In the genomic region with DNA sequence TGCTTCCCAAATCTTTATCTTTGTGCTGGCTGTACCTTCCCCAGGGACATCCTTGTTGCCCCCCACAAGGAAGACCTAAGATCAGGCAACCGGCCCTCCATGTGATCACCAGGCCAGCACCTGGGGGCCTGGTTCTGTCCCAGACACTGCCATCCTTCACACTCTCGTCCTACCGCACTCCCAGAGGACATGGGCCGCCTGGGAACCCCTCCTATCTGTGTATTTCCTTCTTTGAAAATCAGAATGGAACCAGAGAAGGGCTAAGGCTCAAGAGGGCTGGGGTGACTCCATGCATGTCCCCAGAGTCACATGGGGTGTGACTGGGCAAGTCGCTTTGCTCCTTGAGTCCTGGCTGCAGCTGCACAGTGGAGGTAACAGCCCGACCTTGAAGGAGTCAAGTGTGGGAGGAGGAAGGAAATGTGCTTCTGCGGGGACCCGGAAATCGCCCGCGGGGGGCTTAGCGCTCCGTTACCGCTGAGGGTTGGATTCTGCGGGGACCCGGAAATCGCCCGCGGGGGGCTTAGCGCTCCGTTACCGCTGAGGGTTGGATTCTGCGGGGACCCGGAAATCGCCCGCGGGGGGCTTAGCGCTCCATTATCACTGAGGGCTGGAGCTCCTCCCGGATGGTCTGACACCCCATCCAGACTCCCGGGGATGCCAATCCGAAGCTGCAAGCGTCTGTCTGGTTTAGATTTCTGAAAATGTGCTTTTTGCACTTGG, we compare ENCODE assay signal across 17 cellular contexts.
"Had no signal": no experiment of that assay in that cellular context is flagged by ENCODE, and none has a peak within 500 bp of the region (broad histone marks: within the 10 kb centered on the region; RNA-seq: fewer than 3 reads in every experiment).

No MANE protein-coding gene starts in this region.

- H3K27ac Mint-ChIP-seq: activated CD4-positive, alpha-beta T cell treated with anti-CD3 and anti-CD28 coated beads for 36 hours; activated naive CD4-positive, alpha-beta T cell treated with anti-CD3 and anti-CD28 coated beads, Interleukin-2, amount 10 ng/mL, durations not matched to agents 7 days and 5 days; activated T-cell treated with anti-CD3 and anti-CD28 coated beads, Interleukin-2, amount 50 U/mL, for 24 hours had no signal

- DNase-seq: activated CD4-positive, alpha-beta T cell treated with anti-CD3 and anti-CD28 coated beads for 36 hours; activated CD4-positive, alpha-beta T cell treated with anti-CD3 and anti-CD28 coated beads, Interleukin-2, amount 50 U/mL, for 48 hours; activated effector memory CD4-positive, alpha-beta T cell treated with Interleukin-2 at 50 U/mL for 16 hours; activated naive CD4-positive, alpha-beta T cell treated with anti-CD3 and anti-CD28 coated beads, Interleukin-2, amount 10 ng/mL, durations not matched to agents 7 days and 5 days; activated T-cell treated with anti-CD3 and anti-CD28 coated beads, Interleukin-2, amount 50 U/mL, for 24 hours; amniotic stem cell; foreskin fibroblast; psoas muscle; right cardiac atrium; stimulated activated CD4-positive, alpha-beta T cell treated with anti-CD3 and anti-CD28 coated beads, Interleukin-4, amount 100 ng/mL, for 1 hour had no signal

- ATAC-seq: activated CD4-positive, alpha-beta T cell treated with anti-CD3 and anti-CD28 coated beads for 36 hours; psoas muscle had no signal

- H3K36me3 Mint-ChIP-seq: activated naive CD4-positive, alpha-beta T cell treated with anti-CD3 and anti-CD28 coated beads, Interleukin-2, amount 10 ng/mL, durations not matched to agents 7 days and 5 days had no signal

- H3K4me3 ChIP-seq: cardiac muscle cell, dorsolateral prefrontal cortex, hepatocyte, psoas muscle, smooth muscle cell, thoracic aorta, upper lobe of left lung had no signal

- H3K9me3 Mint-ChIP-seq: activated naive CD4-positive, alpha-beta T cell treated with anti-CD3 and anti-CD28 coated beads, Interleukin-2, amount 10 ng/mL, durations not matched to agents 7 days and 5 days had no signal

- H3K4me1 ChIP-seq: psoas muscle had no signal

- H3K9me3 ChIP-seq: psoas muscle, thoracic aorta had no signal

- H3K27me3 ChIP-seq: cardiac muscle cell, hepatocyte had no signal

- H3K4me3 Mint-ChIP-seq: activated CD4-positive, alpha-beta T cell treated with anti-CD3 and anti-CD28 coated beads for 36 hours; activated naive CD4-positive, alpha-beta T cell treated with anti-CD3 and anti-CD28 coated beads, Interleukin-2, amount 10 ng/mL, durations not matched to agents 7 days and 5 days; activated T-cell treated with anti-CD3 and anti-CD28 coated beads, Interleukin-2, amount 50 U/mL, for 24 hours had no signal

- H3K27ac ChIP-seq: cardiac muscle cell, dorsolateral prefrontal cortex, epithelial cell of prostate, hepatocyte, psoas muscle, thoracic aorta, upper lobe of left lung had no signal

- H3K36me3 ChIP-seq: cardiac muscle cell, thoracic aorta, upper lobe of left lung had no signal

- H3K4me1 Mint-ChIP-seq: activated CD4-positive, alpha-beta T cell treated with anti-CD3 and anti-CD28 coated beads for 36 hours; activated naive CD4-positive, alpha-beta T cell treated with anti-CD3 and anti-CD28 coated beads, Interleukin-2, amount 10 ng/mL, durations not matched to agents 7 days and 5 days had no signal
